1 cellular context compared by ENCODE assay signal in genomic region chr11:65625628-65626342, GRCh38.
TF ChIP-seq lines count a peak whose summit lies in the region.

No MANE protein-coding gene starts in this region.

TF ChIP-seq in H1, 55 proteins besides CTCF, POLR2A, EP300 and RAD21:
- TF ChIP-seq ASH2L (IDR thresholded peaks at IDR 0.05; ENCODE audit: low read length) = peak; percentile 23
- peak in 1 of 2 experiments; percentile 52; a peak in 1 of 4 replicates for TF ChIP-seq SIN3A (conservative IDR thresholded peaks at IDR 0.05 in 1 of 2, IDR thresholded peaks at IDR 0.05 in 1 of 2; ENCODE audit: low read depth in 1 of 2, low read length in 2 of 2)
- peak; percentile 56; the same call in 1 of the 2 replicates for TF ChIP-seq EGR1 (IDR thresholded peaks at IDR 0.05; ENCODE audit: borderline replicate concordance, low read depth, low read length)
- TF ChIP-seq, protein P1, sequence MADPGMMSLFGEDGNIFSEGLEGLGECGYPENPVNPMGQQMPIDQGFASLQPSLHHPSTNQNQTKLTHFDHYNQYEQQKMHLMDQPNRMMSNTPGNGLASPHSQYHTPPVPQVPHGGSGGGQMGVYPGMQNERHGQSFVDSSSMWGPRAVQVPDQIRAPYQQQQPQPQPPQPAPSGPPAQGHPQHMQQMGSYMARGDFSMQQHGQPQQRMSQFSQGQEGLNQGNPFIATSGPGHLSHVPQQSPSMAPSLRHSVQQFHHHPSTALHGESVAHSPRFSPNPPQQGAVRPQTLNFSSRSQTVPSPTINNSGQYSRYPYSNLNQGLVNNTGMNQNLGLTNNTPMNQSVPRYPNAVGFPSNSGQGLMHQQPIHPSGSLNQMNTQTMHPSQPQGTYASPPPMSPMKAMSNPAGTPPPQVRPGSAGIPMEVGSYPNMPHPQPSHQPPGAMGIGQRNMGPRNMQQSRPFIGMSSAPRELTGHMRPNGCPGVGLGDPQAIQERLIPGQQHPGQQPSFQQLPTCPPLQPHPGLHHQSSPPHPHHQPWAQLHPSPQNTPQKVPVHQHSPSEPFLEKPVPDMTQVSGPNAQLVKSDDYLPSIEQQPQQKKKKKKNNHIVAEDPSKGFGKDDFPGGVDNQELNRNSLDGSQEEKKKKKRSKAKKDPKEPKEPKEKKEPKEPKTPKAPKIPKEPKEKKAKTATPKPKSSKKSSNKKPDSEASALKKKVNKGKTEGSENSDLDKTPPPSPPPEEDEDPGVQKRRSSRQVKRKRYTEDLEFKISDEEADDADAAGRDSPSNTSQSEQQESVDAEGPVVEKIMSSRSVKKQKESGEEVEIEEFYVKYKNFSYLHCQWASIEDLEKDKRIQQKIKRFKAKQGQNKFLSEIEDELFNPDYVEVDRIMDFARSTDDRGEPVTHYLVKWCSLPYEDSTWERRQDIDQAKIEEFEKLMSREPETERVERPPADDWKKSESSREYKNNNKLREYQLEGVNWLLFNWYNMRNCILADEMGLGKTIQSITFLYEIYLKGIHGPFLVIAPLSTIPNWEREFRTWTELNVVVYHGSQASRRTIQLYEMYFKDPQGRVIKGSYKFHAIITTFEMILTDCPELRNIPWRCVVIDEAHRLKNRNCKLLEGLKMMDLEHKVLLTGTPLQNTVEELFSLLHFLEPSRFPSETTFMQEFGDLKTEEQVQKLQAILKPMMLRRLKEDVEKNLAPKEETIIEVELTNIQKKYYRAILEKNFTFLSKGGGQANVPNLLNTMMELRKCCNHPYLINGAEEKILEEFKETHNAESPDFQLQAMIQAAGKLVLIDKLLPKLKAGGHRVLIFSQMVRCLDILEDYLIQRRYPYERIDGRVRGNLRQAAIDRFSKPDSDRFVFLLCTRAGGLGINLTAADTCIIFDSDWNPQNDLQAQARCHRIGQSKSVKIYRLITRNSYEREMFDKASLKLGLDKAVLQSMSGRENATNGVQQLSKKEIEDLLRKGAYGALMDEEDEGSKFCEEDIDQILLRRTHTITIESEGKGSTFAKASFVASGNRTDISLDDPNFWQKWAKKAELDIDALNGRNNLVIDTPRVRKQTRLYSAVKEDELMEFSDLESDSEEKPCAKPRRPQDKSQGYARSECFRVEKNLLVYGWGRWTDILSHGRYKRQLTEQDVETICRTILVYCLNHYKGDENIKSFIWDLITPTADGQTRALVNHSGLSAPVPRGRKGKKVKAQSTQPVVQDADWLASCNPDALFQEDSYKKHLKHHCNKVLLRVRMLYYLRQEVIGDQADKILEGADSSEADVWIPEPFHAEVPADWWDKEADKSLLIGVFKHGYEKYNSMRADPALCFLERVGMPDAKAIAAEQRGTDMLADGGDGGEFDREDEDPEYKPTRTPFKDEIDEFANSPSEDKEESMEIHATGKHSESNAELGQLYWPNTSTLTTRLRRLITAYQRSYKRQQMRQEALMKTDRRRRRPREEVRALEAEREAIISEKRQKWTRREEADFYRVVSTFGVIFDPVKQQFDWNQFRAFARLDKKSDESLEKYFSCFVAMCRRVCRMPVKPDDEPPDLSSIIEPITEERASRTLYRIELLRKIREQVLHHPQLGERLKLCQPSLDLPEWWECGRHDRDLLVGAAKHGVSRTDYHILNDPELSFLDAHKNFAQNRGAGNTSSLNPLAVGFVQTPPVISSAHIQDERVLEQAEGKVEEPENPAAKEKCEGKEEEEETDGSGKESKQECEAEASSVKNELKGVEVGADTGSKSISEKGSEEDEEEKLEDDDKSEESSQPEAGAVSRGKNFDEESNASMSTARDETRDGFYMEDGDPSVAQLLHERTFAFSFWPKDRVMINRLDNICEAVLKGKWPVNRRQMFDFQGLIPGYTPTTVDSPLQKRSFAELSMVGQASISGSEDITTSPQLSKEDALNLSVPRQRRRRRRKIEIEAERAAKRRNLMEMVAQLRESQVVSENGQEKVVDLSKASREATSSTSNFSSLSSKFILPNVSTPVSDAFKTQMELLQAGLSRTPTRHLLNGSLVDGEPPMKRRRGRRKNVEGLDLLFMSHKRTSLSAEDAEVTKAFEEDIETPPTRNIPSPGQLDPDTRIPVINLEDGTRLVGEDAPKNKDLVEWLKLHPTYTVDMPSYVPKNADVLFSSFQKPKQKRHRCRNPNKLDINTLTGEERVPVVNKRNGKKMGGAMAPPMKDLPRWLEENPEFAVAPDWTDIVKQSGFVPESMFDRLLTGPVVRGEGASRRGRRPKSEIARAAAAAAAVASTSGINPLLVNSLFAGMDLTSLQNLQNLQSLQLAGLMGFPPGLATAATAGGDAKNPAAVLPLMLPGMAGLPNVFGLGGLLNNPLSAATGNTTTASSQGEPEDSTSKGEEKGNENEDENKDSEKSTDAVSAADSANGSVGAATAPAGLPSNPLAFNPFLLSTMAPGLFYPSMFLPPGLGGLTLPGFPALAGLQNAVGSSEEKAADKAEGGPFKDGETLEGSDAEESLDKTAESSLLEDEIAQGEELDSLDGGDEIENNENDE (IDR thresholded peaks at IDR 0.05; ENCODE audit: insufficient replicate concordance, low read length) = no peak
- 0 out of 2 replicates have a peak, but pooled peaks have one; percentile 13 for TF ChIP-seq YY1 (IDR thresholded peaks at IDR 0.05; ENCODE audit: low read depth, low read length)
